8 cellular contexts compared by ENCODE assay signal in the genomic region with DNA sequence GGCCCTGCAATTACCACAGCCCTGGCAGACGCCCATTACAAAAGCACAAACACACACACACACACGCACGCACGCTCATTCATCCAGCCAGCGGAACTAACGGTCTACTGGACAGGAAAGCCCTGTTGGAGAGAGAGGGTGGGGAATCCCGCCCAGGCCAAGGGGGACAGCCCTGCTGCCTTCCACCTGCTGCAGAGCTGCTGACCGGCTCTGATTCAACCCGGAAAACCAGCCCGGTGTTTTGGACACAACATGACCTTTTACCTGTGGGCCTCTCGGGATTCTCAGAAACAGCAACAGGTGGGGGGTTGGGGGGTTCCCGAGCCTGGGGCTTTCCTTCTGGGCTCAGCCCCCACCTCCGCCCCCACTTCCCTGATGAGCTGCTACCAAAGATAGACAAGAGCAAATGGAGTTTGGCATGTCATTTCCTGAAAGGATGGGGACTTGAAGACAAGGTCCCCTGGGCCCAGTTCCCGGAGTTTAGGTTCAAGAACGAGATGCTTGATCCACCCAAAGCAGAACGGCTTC. TPM values are rescaled to one million over a fixed set of nuclear protein-coding genes. Genes with fewer than 3 reads are reported as not detected.
A peak's percentile ranks its signal among the peaks of the same experiment; 100 is the strongest.
DNase-seq lines count a peak whose midpoint lies in the region; ATAC-seq and TF ChIP-seq lines count a peak whose summit lies in the region.

No MANE protein-coding gene starts in this region.

- no peaks in the 10 kb centered on the region for H3K4me1 Mint-ChIP-seq in activated CD8-positive, alpha-beta T cell treated with anti-CD3 and anti-CD28 coated beads, Interleukin-2, amount 10 ng/mL, durations not matched to agents 7 days and 5 days (ENCODE audit: low read depth)

- H3K27ac Mint-ChIP-seq in activated CD8-positive, alpha-beta T cell treated with anti-CD3 and anti-CD28 coated beads, Interleukin-2, amount 10 ng/mL, durations not matched to agents 7 days and 5 days = no peak overlapping the region

- no peaks in the 10 kb centered on the region for H3K27me3 Mint-ChIP-seq in activated CD8-positive, alpha-beta T cell treated with anti-CD3 and anti-CD28 coated beads, Interleukin-2, amount 10 ng/mL, durations not matched to agents 7 days and 5 days (ENCODE audit: low read depth)

- peak; percentile 69 for ATAC-seq in GM18511 (IDR thresholded peaks at IDR 0.05; ENCODE audit: unreplicated experiment)
- peak; percentile 7; the same call in 1 of the 3 replicates for ATAC-seq in SK-N-SH treated with all-trans-retinoic acid at 6 μM for 48 hours
- no peak for ATAC-seq in HG02623 (IDR thresholded peaks at IDR 0.05; ENCODE audit: unreplicated experiment)
- no peak for ATAC-seq in activated CD8-positive, alpha-beta T cell treated with anti-CD3 and anti-CD28 coated beads, Interleukin-2, amount 10 ng/mL, durations not matched to agents 7 days and 5 days

- POLR2A ChIA-PET in activated CD8-positive, alpha-beta T cell treated with anti-CD3 and anti-CD28 coated beads, Interleukin-2, amount 10 ng/mL, durations not matched to agents 7 days and 5 days (lab: Charles Lee) = interaction anchor here (0.5 to 1.3 kb wide), 3 partner anchors 8 to 28 kb away, joined by 3 read pairs; partner anchors contain the start of gene SERPINE1

- CTCF ChIA-PET in activated CD8-positive, alpha-beta T cell treated with anti-CD3 and anti-CD28 coated beads, Interleukin-2, amount 10 ng/mL, durations not matched to agents 7 days and 5 days (lab: Charles Lee) = interaction anchor here (0.7 kb wide), 1 partner anchor 13 kb away, joined by 3 read pairs; no protein-coding TSS in a partner anchor

- H3K9me3 Mint-ChIP-seq in activated CD8-positive, alpha-beta T cell treated with anti-CD3 and anti-CD28 coated beads, Interleukin-2, amount 10 ng/mL, durations not matched to agents 7 days and 5 days (ENCODE audit: insufficient read depth) = no peaks in the 10 kb centered on the region

- H3K4me3 Mint-ChIP-seq in activated CD8-positive, alpha-beta T cell treated with anti-CD3 and anti-CD28 coated beads, Interleukin-2, amount 10 ng/mL, durations not matched to agents 7 days and 5 days = no peak overlapping the region

- DNase-seq in glomerular visceral epithelial cell (ENCODE audit: extremely low spot score) (peak; percentile 95), renal cortical epithelial cell (ENCODE audit: low read depth) (peak; percentile 92), DMS53 treated with DMSO at 0.1 percent for 48 hours (lab: John Stamatoyannopoulos, UW; ENCODE audit: unreplicated experiment) (no peak), T-helper 9 cell (no peak)
- DNase-seq in activated CD8-positive, alpha-beta T cell treated with anti-CD3 and anti-CD28 coated beads, Interleukin-2, amount 10 ng/mL, durations not matched to agents 7 days and 5 days = no peak

- no peaks in the 10 kb centered on the region for H3K36me3 Mint-ChIP-seq in activated CD8-positive, alpha-beta T cell treated with anti-CD3 and anti-CD28 coated beads, Interleukin-2, amount 10 ng/mL, durations not matched to agents 7 days and 5 days (ENCODE audit: low read depth)

TF ChIP-seq in SK-N-SH treated with all-trans-retinoic acid at 6 μM for 48 hours, 23 proteins besides CTCF, POLR2A, EP300 and RAD21:
- TF ChIP-seq PATZ1 (CRISPR knock-in tag; IDR thresholded peaks at IDR 0.05; ENCODE audit: borderline replicate concordance) (no peak), ZNF70 (CRISPR knock-in tag; IDR thresholded peaks at IDR 0.05) (no peak), CREB5 (CRISPR knock-in tag; IDR thresholded peaks at IDR 0.05; ENCODE audit: low read depth) (no peak), GLIS3 (CRISPR knock-in tag; IDR thresholded peaks at IDR 0.05) (no peak), ISL1 (CRISPR knock-in tag; IDR thresholded peaks at IDR 0.05) (no peak), RARB (CRISPR knock-in tag; IDR thresholded peaks at IDR 0.05) (no peak), TOX (CRISPR knock-in tag; IDR thresholded peaks at IDR 0.05; ENCODE audit: borderline replicate concordance) (no peak), ZNF8 (CRISPR knock-in tag; IDR thresholded peaks at IDR 0.05) (no peak), ZFP30 (CRISPR knock-in tag; IDR thresholded peaks at IDR 0.05) (no peak), OSR1 (CRISPR knock-in tag; IDR thresholded peaks at IDR 0.05) (no peak), POU6F1 (CRISPR knock-in tag; IDR thresholded peaks at IDR 0.05; ENCODE audit: borderline replicate concordance, low read depth) (no peak), ARNTL (CRISPR knock-in tag; IDR thresholded peaks at IDR 0.05; ENCODE audit: borderline replicate concordance, low read depth) (no peak), ESRRG (CRISPR knock-in tag; IDR thresholded peaks at IDR 0.05) (no peak), CSDC2 (CRISPR knock-in tag; IDR thresholded peaks at IDR 0.05) (no peak)
- TF ChIP-seq, protein P1, sequence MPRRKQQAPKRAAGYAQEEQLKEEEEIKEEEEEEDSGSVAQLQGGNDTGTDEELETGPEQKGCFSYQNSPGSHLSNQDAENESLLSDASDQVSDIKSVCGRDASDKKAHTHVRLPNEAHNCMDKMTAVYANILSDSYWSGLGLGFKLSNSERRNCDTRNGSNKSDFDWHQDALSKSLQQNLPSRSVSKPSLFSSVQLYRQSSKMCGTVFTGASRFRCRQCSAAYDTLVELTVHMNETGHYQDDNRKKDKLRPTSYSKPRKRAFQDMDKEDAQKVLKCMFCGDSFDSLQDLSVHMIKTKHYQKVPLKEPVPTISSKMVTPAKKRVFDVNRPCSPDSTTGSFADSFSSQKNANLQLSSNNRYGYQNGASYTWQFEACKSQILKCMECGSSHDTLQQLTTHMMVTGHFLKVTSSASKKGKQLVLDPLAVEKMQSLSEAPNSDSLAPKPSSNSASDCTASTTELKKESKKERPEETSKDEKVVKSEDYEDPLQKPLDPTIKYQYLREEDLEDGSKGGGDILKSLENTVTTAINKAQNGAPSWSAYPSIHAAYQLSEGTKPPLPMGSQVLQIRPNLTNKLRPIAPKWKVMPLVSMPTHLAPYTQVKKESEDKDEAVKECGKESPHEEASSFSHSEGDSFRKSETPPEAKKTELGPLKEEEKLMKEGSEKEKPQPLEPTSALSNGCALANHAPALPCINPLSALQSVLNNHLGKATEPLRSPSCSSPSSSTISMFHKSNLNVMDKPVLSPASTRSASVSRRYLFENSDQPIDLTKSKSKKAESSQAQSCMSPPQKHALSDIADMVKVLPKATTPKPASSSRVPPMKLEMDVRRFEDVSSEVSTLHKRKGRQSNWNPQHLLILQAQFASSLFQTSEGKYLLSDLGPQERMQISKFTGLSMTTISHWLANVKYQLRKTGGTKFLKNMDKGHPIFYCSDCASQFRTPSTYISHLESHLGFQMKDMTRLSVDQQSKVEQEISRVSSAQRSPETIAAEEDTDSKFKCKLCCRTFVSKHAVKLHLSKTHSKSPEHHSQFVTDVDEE (CRISPR knock-in tag; IDR thresholded peaks at IDR 0.05) = no peak

RNA-seq across cellular contexts. Expression of gene SERPINE1, which starts 18.5 kb away (rescaled TPM):
- 860 and 1,733 TPM in 2 replicates for total RNA-seq in renal cortical epithelial cell
- total RNA-seq in activated CD8-positive, alpha-beta T cell treated with anti-CD3 and anti-CD28 coated beads, Interleukin-2, amount 10 ng/mL, durations not matched to agents 7 days and 5 days = under 1 TPM; 0.47 to 0.58 TPM

RNA-seq across cellular contexts. Expression of gene TRIM56, which starts 23.1 kb away (rescaled TPM):
- 18.6 and 43.8 TPM in 2 replicates for total RNA-seq in renal cortical epithelial cell
- total RNA-seq in activated CD8-positive, alpha-beta T cell treated with anti-CD3 and anti-CD28 coated beads, Interleukin-2, amount 10 ng/mL, durations not matched to agents 7 days and 5 days = 10 to 100 TPM; 66.8 to 67.9 TPM

RNA-seq across cellular contexts. Expression of gene AP1S1, which starts 45.9 kb away (rescaled TPM):
- total RNA-seq in renal cortical epithelial cell = 137 and 326 TPM in 2 replicates
- total RNA-seq in activated CD8-positive, alpha-beta T cell treated with anti-CD3 and anti-CD28 coated beads, Interleukin-2, amount 10 ng/mL, durations not matched to agents 7 days and 5 days = 10 to 100 TPM; 46.2 to 48.9 TPM

RNA-seq across cellular contexts. Expression of gene VGF, which starts 57.0 kb away (rescaled TPM):
- 0.05 and 1.2 TPM in 2 replicates for total RNA-seq in renal cortical epithelial cell
- total RNA-seq in activated CD8-positive, alpha-beta T cell treated with anti-CD3 and anti-CD28 coated beads, Interleukin-2, amount 10 ng/mL, durations not matched to agents 7 days and 5 days = under 1 TPM; 0.29 to 0.53 TPM

Comparison
In these comparisons a context has a peak if more than half of its experiments do, and no peak if none do; other contexts are left out.
1. ATAC-seq: peak in GM18511 (single experiment) and SK-N-SH treated with all-trans-retinoic acid at 6 μM for 48 hours (single experiment); none in HG02623 (single experiment) and activated CD8-positive, alpha-beta T cell treated with anti-CD3 and anti-CD28 coated beads, Interleukin-2, amount 10 ng/mL, durations not matched to agents 7 days and 5 days (single experiment).
2. DNase-seq: peak in glomerular visceral epithelial cell (single experiment) and renal cortical epithelial cell (single experiment); none in DMS53 treated with DMSO at 0.1 percent for 48 hours (single experiment), T-helper 9 cell (single experiment) and activated CD8-positive, alpha-beta T cell treated with anti-CD3 and anti-CD28 coated beads, Interleukin-2, amount 10 ng/mL, durations not matched to agents 7 days and 5 days (single experiment).
3. RNA of gene SERPINE1, which starts 18.5 kb away (total RNA-seq): 860 to 1,733 TPM in renal cortical epithelial cell; 0.47 to 0.58 TPM in activated CD8-positive, alpha-beta T cell treated with anti-CD3 and anti-CD28 coated beads, Interleukin-2, amount 10 ng/mL, durations not matched to agents 7 days and 5 days; every median in the first group is over 100 times any median in the second.